9 cellular contexts compared by ENCODE assay signal in genomic region chr3:51386852-51387229, GRCh38. TPM values are rescaled to one million over a fixed set of nuclear protein-coding genes. Genes with fewer than 3 reads are reported as not detected.
DNase-seq lines count a peak whose midpoint lies in the region; ATAC-seq and TF ChIP-seq lines count a peak whose summit lies in the region.
"Had no signal": no experiment of that assay in that cellular context is flagged by ENCODE, and none has a peak within 500 bp of the region (broad histone marks: within the 10 kb centered on the region; RNA-seq: fewer than 3 reads in every experiment).

No MANE protein-coding gene starts in this region.

- peaks cover 37% of the 10 kb centered on the region for H3F3A ChIP-seq in DOHH2 (ENCODE audit: control insufficient read depth, insufficient read depth)

- CTCF ChIA-PET in Panc1 (lab: Charles Lee), result no interaction called here

- POLR2A ChIA-PET in Panc1 (lab: Charles Lee), result no interaction called here

- no peak overlapping the region for H2AFZ ChIP-seq in osteoblast (ENCODE audit: low read length)

- peak overlapping the region; percentile 97 for H3K4me3 ChIP-seq in DOHH2 (ENCODE audit: low read length)
- H3K4me3 ChIP-seq in Panc1 (ENCODE audit: low read depth in 2 of 2, low read length in 2 of 2), result peak overlapping the region; percentile 87 to 89
- peak overlapping the region; percentile 97 for H3K4me3 ChIP-seq in osteoblast (ENCODE audit: insufficient read depth, low read length)

- H3K36me3 ChIP-seq in DOHH2 (ENCODE audit: control insufficient read depth, low read length) (peaks cover 67% of the 10 kb centered on the region), Panc1 (ENCODE audit: control insufficient read depth, insufficient read depth, low read length) (peaks cover 4% of the 10 kb centered on the region), osteoblast (ENCODE audit: insufficient read depth, low read length) (peaks cover 38% of the 10 kb centered on the region)

- H3K27me3 ChIP-seq in DOHH2 (ENCODE audit: control insufficient read depth, low read length) (no peaks in the 10 kb centered on the region), Panc1 (ENCODE audit: control insufficient read depth, insufficient read depth, low read length) (no peaks in the 10 kb centered on the region), osteoblast (ENCODE audit: insufficient read depth, low read length) (no peaks in the 10 kb centered on the region)

- in situ Hi-C loops in Panc1 (cut with HindIII; ENCODE audit: low pct_unique_long_range_greater_than_20kb, low sequenced_read_pairs), result no loop called here

- 0 out of 2 replicates have a peak overlapping the region, but pooled peaks have one; percentile 49 for H3K27ac ChIP-seq in DOHH2 (ENCODE audit: low read depth, low read length)
- H3K27ac ChIP-seq in Panc1 (ENCODE audit: low read length), result peak overlapping the region; percentile 89
- H3K27ac ChIP-seq in epithelial cell of prostate, result peak overlapping the region; percentile 69
- peak overlapping the region; percentile 32 for H3K27ac ChIP-seq in osteoblast (ENCODE audit: low read depth, low read length)

- no TSS peak for BruUV-seq in Panc1 (replicated peaks; lab: Mats Ljungman, UMichigan)

- intact Hi-C loops in Panc1 (cut with micrococcal nuclease; ENCODE audit: unreplicated experiment), result no loop called here

- DNase-seq in Panc1 (ENCODE audit: low read depth, low spot score) (no peak), epithelial cell of prostate (ENCODE audit: low read depth, low spot score) (no peak), osteoblast (ENCODE audit: insufficient read length, low spot score, missing footprints) (no peak), dermis blood vessel endothelial cell (no peak), NCI-H1436 treated with DMSO at 0.1 percent for 48 hours (lab: John Stamatoyannopoulos, UW) (no peak), GOT3 (lab: John Stamatoyannopoulos, UW) (no peak)
- DNase-seq: hippocampal formation had no signal

- no peaks in the 10 kb centered on the region for H3K9me2 ChIP-seq in DOHH2 (replicated peaks; ENCODE audit: control insufficient read depth, low read length)

- TF ChIP-seq CTCF in DOHH2 (IDR thresholded peaks at IDR 0.05; ENCODE audit: low read depth, low read length, poor library complexity, severe bottlenecking) (no peak), Panc1 (IDR thresholded peaks at IDR 0.05) (no peak), osteoblast (IDR thresholded peaks at IDR 0.05; ENCODE audit: extremely low read depth, low read depth, low read length) (no peak)

- peak overlapping the region; percentile 74 for H3K4me2 ChIP-seq in DOHH2 (ENCODE audit: low read length)
- peak overlapping the region; percentile 98 for H3K4me2 ChIP-seq in osteoblast (ENCODE audit: insufficient read depth, low read length)

- H3K9me3 ChIP-seq in DOHH2 (ENCODE audit: control insufficient read depth, insufficient read depth, low read length) (no peaks in the 10 kb centered on the region), Panc1 (ENCODE audit: control insufficient read depth, insufficient read depth, low read depth, low read length) (no peaks in the 10 kb centered on the region), osteoblast (ENCODE audit: low read depth, low read length) (no peaks in the 10 kb centered on the region)

- H3K79me2 ChIP-seq in DOHH2 (ENCODE audit: control insufficient read depth, low read length) (peaks cover 76% of the 10 kb centered on the region), osteoblast (ENCODE audit: insufficient read depth, low read length) (peaks cover 57% of the 10 kb centered on the region)

- H4K20me1 ChIP-seq in DOHH2 (ENCODE audit: control insufficient read depth, insufficient read depth, low read depth, low read length) (0 out of 2 replicates have a peak, but pooled peaks cover 3% of the 10 kb centered on the region), osteoblast (ENCODE audit: insufficient read depth, low read length) (peaks cover 37% of the 10 kb centered on the region)

- H3K4me1 ChIP-seq in DOHH2 (ENCODE audit: control insufficient read depth, low read length) (peaks cover 58% of the 10 kb centered on the region), Panc1 (ENCODE audit: control insufficient read depth, insufficient read depth, low read length) (peaks cover 29% of the 10 kb centered on the region), osteoblast (ENCODE audit: insufficient read depth, low read length) (peaks cover 35% of the 10 kb centered on the region)

- ATAC-seq in Panc1 (no peak), HG03457 (IDR thresholded peaks at IDR 0.05; ENCODE audit: unreplicated experiment) (no peak)

RNA-seq across cellular contexts. Expression of gene MANF, which starts 1.8 kb away (rescaled TPM):
- total RNA-seq in Panc1 (2021; ENCODE audit: unreplicated experiment) (69.9 TPM), osteoblast (37.3 and 40.4 TPM in 2 replicates), dermis blood vessel endothelial cell (100 and 134 TPM in 2 replicates)
- polyA plus RNA-seq in Panc1 (2012; ENCODE audit: insufficient read length), result 57.3 TPM

RNA-seq across cellular contexts. Expression of gene RBM15B, which starts 4.2 kb away (rescaled TPM):
- 30.9 TPM for total RNA-seq in Panc1 (2021; ENCODE audit: unreplicated experiment)
- polyA plus RNA-seq in Panc1 (2012; ENCODE audit: insufficient read length), result 30.8 TPM
- 42.4 and 48.9 TPM in 2 replicates for total RNA-seq in osteoblast
- 49.4 and 51.0 TPM in 2 replicates for total RNA-seq in dermis blood vessel endothelial cell

Comparison
In these comparisons a context has a peak if more than half of its experiments do, and no peak if none do; other contexts are left out.
1. H3K27ac ChIP-seq: peak in every context shown above with its lines; median percentile 89 in Panc1; 69 in epithelial cell of prostate; 49 in DOHH2; 32 in osteoblast.